Comparison of ENCODE assay signal across 13 cellular contexts in the genomic region with DNA sequence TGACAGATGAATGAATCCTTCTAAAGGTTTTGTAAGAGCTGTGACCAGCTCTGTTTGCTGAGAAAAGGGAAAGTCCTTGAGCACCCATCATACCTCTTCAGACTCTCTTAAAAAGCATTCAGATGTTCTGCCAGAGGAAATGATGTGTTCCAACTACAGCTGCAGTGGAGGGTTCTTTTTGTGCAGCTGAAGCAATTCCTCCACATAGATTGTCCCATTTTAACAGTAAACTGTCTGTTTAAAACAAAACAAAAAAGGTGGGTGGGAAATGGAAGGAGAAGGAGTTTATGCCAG.
DNase-seq lines count a peak whose midpoint lies in the region; ATAC-seq, FAIRE-seq and TF ChIP-seq lines count a peak whose summit lies in the region.
"Had no signal": no experiment of that assay in that cellular context is flagged by ENCODE, and none has a peak within 500 bp of the region (broad histone marks: within the 10 kb centered on the region; RNA-seq: fewer than 3 reads in every experiment).

No MANE protein-coding gene starts in this region.

- peak overlapping the region in 1 of 2 experiments; percentile 34; a peak in 1 of 4 replicates for H3K4me3 ChIP-seq in DND-41 (ENCODE audit: low read depth in 1 of 2, low read length in 2 of 2)
- H3K4me3 ChIP-seq in GM23338, result no peak overlapping the region; the same call in 1 of the 2 replicates
- H3K4me3 ChIP-seq in left lung, result no peak overlapping the region
- no peak overlapping the region for H3K4me3 ChIP-seq in mesendoderm (ENCODE audit: low read length)
- no peak overlapping the region for H3K4me3 ChIP-seq in esophagus squamous epithelium
- no peak overlapping the region for H3K4me3 ChIP-seq in kidney (ENCODE audit: low read length in 2 of 2)
- H3K4me3 ChIP-seq: breast epithelium had no signal

- H4K20me1 ChIP-seq in DND-41 (ENCODE audit: insufficient read depth, low read length) (peaks cover 4% of the 10 kb centered on the region; the same call in 1 of the 2 replicates), GM23338 (replicated peaks; ENCODE audit: insufficient read depth) (no peaks in the 10 kb centered on the region)

- no peaks in the 10 kb centered on the region for H3K27me3 ChIP-seq in DND-41 (ENCODE audit: insufficient read depth, low read length, poor library complexity)
- no peaks in the 10 kb centered on the region for H3K27me3 ChIP-seq in GM23338 (ENCODE audit: insufficient read depth)
- H3K27me3 ChIP-seq in left lung, result no peaks in the 10 kb centered on the region
- no peaks in the 10 kb centered on the region for H3K27me3 ChIP-seq in mesendoderm (ENCODE audit: insufficient read depth, low read length, poor library complexity)
- no peaks in the 10 kb centered on the region for H3K27me3 ChIP-seq in esophagus squamous epithelium
- H3K27me3 ChIP-seq: breast epithelium had no signal

- H3K23ac ChIP-seq in mesendoderm (ENCODE audit: low read length), result no peak overlapping the region

- no peak overlapping the region for H2BK5ac ChIP-seq in mesendoderm (ENCODE audit: low read length)

- H3K27ac Mint-ChIP-seq in GM23338, result no peak overlapping the region
- H3K27ac Mint-ChIP-seq: natural killer cell had no signal

- H3K9me2 ChIP-seq in GM23338 (ENCODE audit: insufficient read depth), result no peaks in the 10 kb centered on the region

- peaks cover 2% of the 10 kb centered on the region for H3K27me3 Mint-ChIP-seq in GM23338 (ENCODE audit: insufficient read depth, low read depth, poor library complexity)

- TF ChIP-seq CTCF in DND-41 (IDR thresholded peaks at IDR 0.05; ENCODE audit: borderline replicate concordance, extremely low read depth, low read length, poor library complexity, severe bottlenecking) (no peak), GM23338 (conservative IDR thresholded peaks at IDR 0.05; ENCODE audit: low read depth in 2 of 2) (no peak), left lung (IDR thresholded peaks at IDR 0.05) (no peak), esophagus squamous epithelium (IDR thresholded peaks at IDR 0.05) (no peak), kidney (IDR thresholded peaks at IDR 0.05; ENCODE audit: borderline replicate concordance, extremely low read depth, insufficient read depth) (no peak)

- no peaks in the 10 kb centered on the region for H3K36me3 Mint-ChIP-seq in GM23338 (ENCODE audit: low read depth)
- H3K36me3 Mint-ChIP-seq: immature natural killer cell, natural killer cell had no signal

- no peak overlapping the region for H3K18ac ChIP-seq in mesendoderm (ENCODE audit: low read length)

- peaks cover 24% of the 10 kb centered on the region for H3K4me1 Mint-ChIP-seq in GM23338

- H3K9ac ChIP-seq in DND-41 (ENCODE audit: low read depth, low read length), result peak overlapping the region; percentile 32
- H3K9ac ChIP-seq in mesendoderm (ENCODE audit: low read length), result no peak overlapping the region
- H3K9ac ChIP-seq in kidney (ENCODE audit: low read length in 2 of 2), result no peak overlapping the region

- FAIRE-seq in kidney (lab: Jason Lieb, UNC), result no peak

- no peak overlapping the region for H2AFZ ChIP-seq in DND-41 (ENCODE audit: low read depth, low read length)
- H2AFZ ChIP-seq in GM23338, result no peak overlapping the region

- no peak overlapping the region for H2AK5ac ChIP-seq in mesendoderm (ENCODE audit: low read length)

- H3K56ac ChIP-seq in mesendoderm (ENCODE audit: low read length), result no peak overlapping the region

- H3F3A ChIP-seq in GM23338 (replicated peaks; ENCODE audit: low read depth), result no peaks in the 10 kb centered on the region

- H3K79me2 ChIP-seq in DND-41 (ENCODE audit: insufficient read depth, low read length), result peaks cover 25% of the 10 kb centered on the region; the same call in 1 of the 2 replicates
- no peaks in the 10 kb centered on the region for H3K79me2 ChIP-seq in GM23338 (replicated peaks; ENCODE audit: insufficient read depth)
- no peaks in the 10 kb centered on the region for H3K79me2 ChIP-seq in mesendoderm (ENCODE audit: control insufficient read depth, insufficient read depth, low read length)

- peak; percentile 24 for DNase-seq in DND-41
- no peak for DNase-seq in GM23338 (ENCODE audit: low spot score)
- DNase-seq in RPMI8226, result peak; percentile 41
- no peak for DNase-seq in left lung
- no peak for DNase-seq in mesendoderm
- DNase-seq in esophagus squamous epithelium (lab: John Stamatoyannopoulos, UW), result no peak
- DNase-seq in kidney, result no peak
- DNase-seq: activated T-cell treated with anti-CD3 and anti-CD28 coated beads, Interleukin-2, amount 50 U/mL, for 48 hours; immature natural killer cell; natural killer cell had no signal

- no peak overlapping the region for H2BK120ac ChIP-seq in mesendoderm (ENCODE audit: low read depth, low read length)

- peak overlapping the region; percentile 15; the same call in 1 of the 3 replicates for H3K4me3 Mint-ChIP-seq in GM23338
- H3K4me3 Mint-ChIP-seq: immature natural killer cell, natural killer cell had no signal

- peak overlapping the region; percentile 87 for H3K27ac ChIP-seq in DND-41 (ENCODE audit: low read length)
- H3K27ac ChIP-seq in GM23338 (ENCODE audit: low read depth), result no peak overlapping the region
- H3K27ac ChIP-seq in left lung, result no peak overlapping the region
- H3K27ac ChIP-seq in mesendoderm (ENCODE audit: low read depth, low read length), result no peak overlapping the region
- H3K27ac ChIP-seq in esophagus squamous epithelium, result no peak overlapping the region
- no peak overlapping the region for H3K27ac ChIP-seq in kidney (ENCODE audit: low read depth in 2 of 2, low read length in 2 of 2)

- peaks cover 30% of the 10 kb centered on the region for H3K4me1 ChIP-seq in DND-41 (ENCODE audit: insufficient read depth, low read length)
- H3K4me1 ChIP-seq in GM23338 (ENCODE audit: insufficient read depth), result peaks cover 30% of the 10 kb centered on the region
- peaks cover 12 to 16% of the 10 kb centered on the region in 2 donors for H3K4me1 ChIP-seq in left lung
- H3K4me1 ChIP-seq in mesendoderm (ENCODE audit: control insufficient read depth, low read depth, low read length), result peaks cover 10% of the 10 kb centered on the region
- peaks cover 8 to 26% (median 18%) of the 10 kb centered on the region in 3 donors for H3K4me1 ChIP-seq in esophagus squamous epithelium
- H3K4me1 ChIP-seq in kidney (ENCODE audit: control insufficient read depth in 1 of 2, insufficient read depth in 1 of 2, low read depth in 1 of 2, low read length in 2 of 2), result peaks cover 0 to 11% of the 10 kb centered on the region in 2 donors

- intact Hi-C loops in left lung (cut with DNase I) (no loop called here), esophagus squamous epithelium (cut with DNase I) (no loop called here), kidney (cut with DNase I) (no loop called here)

- ATAC-seq in DND-41 (ENCODE audit: insufficient read depth, low read depth) (peak; percentile 85), GM23338 (no peak), left lung (peak; percentile 79), HG02840 (IDR thresholded peaks at IDR 0.05; ENCODE audit: low FRiP score, unreplicated experiment) (no peak)
- ATAC-seq: HCT116, natural killer cell had no signal

- H2BK15ac ChIP-seq in mesendoderm (replicated peaks; ENCODE audit: low read depth), result no peak overlapping the region

- TF ChIP-seq POLR2A in esophagus squamous epithelium (IDR thresholded peaks at IDR 0.05), result no peak

- no peaks in the 10 kb centered on the region for H3K79me1 ChIP-seq in mesendoderm (ENCODE audit: low read length)

- no peaks in the 10 kb centered on the region for H3K36me3 ChIP-seq in DND-41 (ENCODE audit: insufficient read depth, low read length)
- H3K36me3 ChIP-seq in GM23338 (ENCODE audit: insufficient read depth), result no peaks in the 10 kb centered on the region
- no peaks in the 10 kb centered on the region for H3K36me3 ChIP-seq in left lung
- H3K36me3 ChIP-seq in mesendoderm (ENCODE audit: control insufficient read depth, insufficient read depth, low read length), result no peaks in the 10 kb centered on the region
- no peaks in the 10 kb centered on the region for H3K36me3 ChIP-seq in esophagus squamous epithelium
- no peaks in the 10 kb centered on the region for H3K36me3 ChIP-seq in kidney (ENCODE audit: control insufficient read depth in 1 of 2, insufficient read depth in 2 of 2, low read length in 2 of 2)
- H3K36me3 ChIP-seq: breast epithelium had no signal

- no peak overlapping the region for H4K8ac ChIP-seq in mesendoderm (ENCODE audit: low read depth, low read length)

- H3K9me3 Mint-ChIP-seq in GM23338, result no peaks in the 10 kb centered on the region
- H3K9me3 Mint-ChIP-seq: immature natural killer cell, natural killer cell had no signal

- H3K4ac ChIP-seq in mesendoderm (ENCODE audit: low read depth, low read length), result no peak overlapping the region

- H3K4me2 ChIP-seq in DND-41 (ENCODE audit: insufficient read depth, low read length), result peak overlapping the region; percentile 54
- peak overlapping the region; percentile 52 for H3K4me2 ChIP-seq in GM23338
- no peak overlapping the region for H3K4me2 ChIP-seq in mesendoderm (ENCODE audit: low read length)

- H4K5ac ChIP-seq in mesendoderm (ENCODE audit: low read length), result no peak overlapping the region

- H3K9me3 ChIP-seq in DND-41 (ENCODE audit: insufficient read depth, low read length, severe bottlenecking), result no peaks in the 10 kb centered on the region
- no peaks in the 10 kb centered on the region for H3K9me3 ChIP-seq in left lung
- no peaks in the 10 kb centered on the region for H3K9me3 ChIP-seq in esophagus squamous epithelium
- no peaks in the 10 kb centered on the region for H3K9me3 ChIP-seq in kidney (ENCODE audit: control insufficient read depth in 1 of 2, low read length in 2 of 2)
- H3K9me3 ChIP-seq: breast epithelium had no signal

TF ChIP-seq in GM23338, 12 proteins besides CTCF, POLR2A, EP300 and RAD21 (continues in another document):
- no peak for TF ChIP-seq ZNF331 (CRISPR knock-in tag; IDR thresholded peaks at IDR 0.05; ENCODE audit: low read depth)
- no peak for TF ChIP-seq CREB1 (CRISPR knock-in tag; IDR thresholded peaks at IDR 0.05; ENCODE audit: low read depth)
- no peak for TF ChIP-seq POLR2AphosphoS5 (IDR thresholded peaks at IDR 0.05; ENCODE audit: low read depth)
- TF ChIP-seq, protein P1, sequence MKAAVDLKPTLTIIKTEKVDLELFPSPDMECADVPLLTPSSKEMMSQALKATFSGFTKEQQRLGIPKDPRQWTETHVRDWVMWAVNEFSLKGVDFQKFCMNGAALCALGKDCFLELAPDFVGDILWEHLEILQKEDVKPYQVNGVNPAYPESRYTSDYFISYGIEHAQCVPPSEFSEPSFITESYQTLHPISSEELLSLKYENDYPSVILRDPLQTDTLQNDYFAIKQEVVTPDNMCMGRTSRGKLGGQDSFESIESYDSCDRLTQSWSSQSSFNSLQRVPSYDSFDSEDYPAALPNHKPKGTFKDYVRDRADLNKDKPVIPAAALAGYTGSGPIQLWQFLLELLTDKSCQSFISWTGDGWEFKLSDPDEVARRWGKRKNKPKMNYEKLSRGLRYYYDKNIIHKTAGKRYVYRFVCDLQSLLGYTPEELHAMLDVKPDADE (IDR thresholded peaks at IDR 0.05), result no peak
- TF ChIP-seq STAT1 (IDR thresholded peaks at IDR 0.05; ENCODE audit: unreplicated experiment), result no peak

Comparison
In these comparisons a context has a peak if more than half of its experiments do, and no peak if none do; other contexts are left out.
1. ATAC-seq: peak in DND-41 (single experiment) and left lung (single experiment); none in GM23338 (single experiment) and HG02840 (single experiment).
2. DNase-seq: peak in DND-41 (single experiment) and RPMI8226 (single experiment); none in GM23338 (single experiment), left lung (0 of 2), mesendoderm (single experiment), esophagus squamous epithelium (single experiment) and kidney (single experiment).